ENCODE assay signal across 18 cellular contexts in the genomic region with DNA sequence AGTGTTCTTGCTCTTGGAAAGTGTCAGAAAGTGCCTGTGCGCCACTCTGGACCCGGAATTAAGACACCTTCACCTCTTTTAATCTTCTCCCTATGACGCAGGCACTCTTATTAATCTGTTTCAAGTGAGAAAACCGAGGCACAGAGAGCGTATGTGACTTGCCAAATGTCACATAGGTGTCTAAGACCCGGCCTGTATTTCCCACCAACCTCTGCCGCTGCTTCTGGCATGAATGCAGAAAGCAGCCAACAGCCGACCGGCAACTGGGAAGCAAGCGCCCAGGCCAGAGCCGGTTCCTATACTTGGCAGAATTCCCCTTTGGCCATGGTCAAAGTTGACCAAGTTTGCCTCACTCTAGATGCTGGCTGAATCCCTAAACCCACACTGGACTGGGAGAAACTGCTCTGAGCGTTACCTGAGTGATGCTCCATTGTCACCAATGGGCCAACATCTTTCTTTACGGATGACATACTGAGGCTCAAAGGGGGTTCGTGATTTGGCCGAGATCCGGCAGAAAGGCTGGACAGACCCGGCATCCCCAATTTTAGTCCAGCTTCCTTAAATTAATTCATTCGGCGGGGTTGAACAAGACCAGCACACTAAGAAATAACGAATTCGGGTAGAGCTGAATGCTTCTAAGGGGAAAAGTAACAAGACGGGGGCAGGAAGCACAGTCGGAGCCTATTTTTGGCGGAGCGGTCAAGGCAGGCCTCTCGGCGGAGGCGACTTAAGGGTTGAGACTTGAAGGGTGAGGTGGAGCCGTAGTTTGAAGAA. TPM values are rescaled to one million over a fixed set of nuclear protein-coding genes. Genes with fewer than 3 reads are reported as not detected.
DNase-seq lines count a peak whose midpoint lies in the region; ATAC-seq, FAIRE-seq and TF ChIP-seq lines count a peak whose summit lies in the region.
"Had no signal": no experiment of that assay in that cellular context is flagged by ENCODE, and none has a peak within 500 bp of the region (broad histone marks: within the 10 kb centered on the region; RNA-seq: fewer than 3 reads in every experiment).

No MANE protein-coding gene starts in this region.

- H3K36me3 ChIP-seq in iPS-18a (ENCODE audit: control insufficient read depth, low read depth, low read length) (no peaks in the 10 kb centered on the region), smooth muscle cell (ENCODE audit: low read depth) (no peaks in the 10 kb centered on the region)

- ATAC-seq in activated T-helper 17 cell treated with anti-CD3 and anti-CD28 coated beads, Interleukin-2, amount 50 U/mL, for 72 hours (replicated peaks): no peak
- ATAC-seq in GM18861 (IDR thresholded peaks at IDR 0.05; ENCODE audit: unreplicated experiment): no peak
- ATAC-seq: left lobe of liver, psoas muscle, T-cell had no signal

- H3K4me2 ChIP-seq in smooth muscle cell: peak overlapping the region; percentile 80

- H3K27ac ChIP-seq in iPS-18a (ENCODE audit: low read length): no peak overlapping the region
- no peak overlapping the region for H3K27ac ChIP-seq in smooth muscle cell (ENCODE audit: low read depth)
- H3K27ac ChIP-seq: dorsolateral prefrontal cortex, psoas muscle had no signal

- no peak overlapping the region for H3K4me3 Mint-ChIP-seq in activated naive CD8-positive, alpha-beta T cell
- H3K4me3 Mint-ChIP-seq in activated naive CD8-positive, alpha-beta T cell treated with anti-CD3 and anti-CD28 coated beads for 36 hours: no peak overlapping the region
- H3K4me3 Mint-ChIP-seq in activated T-helper 17 cell treated with anti-CD3 and anti-CD28 coated beads, Interleukin-2, amount 50 U/mL, for 72 hours: peak overlapping the region; percentile 14
- H3K4me3 Mint-ChIP-seq: T-cell had no signal

- H3K4me1 ChIP-seq in iPS-18a (ENCODE audit: control insufficient read depth, low read depth, low read length) (peaks cover 21% of the 10 kb centered on the region), smooth muscle cell (ENCODE audit: low read depth) (peaks cover 12% of the 10 kb centered on the region)

- peaks cover 100% of the 10 kb centered on the region for H3K27me3 ChIP-seq in iPS-18a (ENCODE audit: control insufficient read depth, insufficient read depth, low read length)
- peaks cover 97% of the 10 kb centered on the region for H3K27me3 ChIP-seq in smooth muscle cell (ENCODE audit: low read depth)

- FAIRE-seq in H54 (lab: Jason Lieb, UNC): no peak
- FAIRE-seq: bronchial epithelial cell had no signal

- TF ChIP-seq POLR2A in H54 (IDR thresholded peaks at IDR 0.05; ENCODE audit: low read depth, low read length): no peak

- H3K9me3 ChIP-seq in iPS-18a (ENCODE audit: control insufficient read depth, low read depth, low read length): no peaks in the 10 kb centered on the region
- no peaks in the 10 kb centered on the region for H3K9me3 ChIP-seq in smooth muscle cell (replicated peaks; ENCODE audit: low read depth)
- H3K9me3 ChIP-seq: psoas muscle had no signal

- peak overlapping the region; percentile 9 for H3K4me3 ChIP-seq in iPS-18a (ENCODE audit: low read length)
- H3K4me3 ChIP-seq in smooth muscle cell: peak overlapping the region; percentile 8
- H3K4me3 ChIP-seq: psoas muscle had no signal

- H3K27ac Mint-ChIP-seq in activated naive CD8-positive, alpha-beta T cell: peak overlapping the region; percentile 22
- no peak overlapping the region for H3K27ac Mint-ChIP-seq in activated naive CD8-positive, alpha-beta T cell treated with anti-CD3 and anti-CD28 coated beads for 36 hours
- no peak overlapping the region for H3K27ac Mint-ChIP-seq in activated T-helper 17 cell treated with anti-CD3 and anti-CD28 coated beads, Interleukin-2, amount 50 U/mL, for 72 hours
- H3K27ac Mint-ChIP-seq: T-cell had no signal

- H3K9me3 Mint-ChIP-seq in activated naive CD8-positive, alpha-beta T cell (ENCODE audit: low read depth): no peaks in the 10 kb centered on the region
- no peaks in the 10 kb centered on the region for H3K9me3 Mint-ChIP-seq in activated naive CD8-positive, alpha-beta T cell treated with anti-CD3 and anti-CD28 coated beads for 36 hours
- no peaks in the 10 kb centered on the region for H3K9me3 Mint-ChIP-seq in activated T-helper 17 cell treated with anti-CD3 and anti-CD28 coated beads, Interleukin-2, amount 50 U/mL, for 72 hours
- H3K9me3 Mint-ChIP-seq: T-cell had no signal

- no peaks in the 10 kb centered on the region for H3K36me3 Mint-ChIP-seq in activated naive CD8-positive, alpha-beta T cell
- no peaks in the 10 kb centered on the region for H3K36me3 Mint-ChIP-seq in activated naive CD8-positive, alpha-beta T cell treated with anti-CD3 and anti-CD28 coated beads for 36 hours
- peaks cover 9% of the 10 kb centered on the region for H3K36me3 Mint-ChIP-seq in activated T-helper 17 cell treated with anti-CD3 and anti-CD28 coated beads, Interleukin-2, amount 50 U/mL, for 72 hours (ENCODE audit: low read depth)
- H3K36me3 Mint-ChIP-seq: CD8-positive, alpha-beta memory T cell; T-cell had no signal

- H4K20me1 ChIP-seq in smooth muscle cell (ENCODE audit: low read depth): no peaks in the 10 kb centered on the region

- peaks cover 60% of the 10 kb centered on the region for H3K27me3 Mint-ChIP-seq in activated naive CD8-positive, alpha-beta T cell
- peaks cover 42% of the 10 kb centered on the region for H3K27me3 Mint-ChIP-seq in activated naive CD8-positive, alpha-beta T cell treated with anti-CD3 and anti-CD28 coated beads for 36 hours
- H3K27me3 Mint-ChIP-seq in activated T-helper 17 cell treated with anti-CD3 and anti-CD28 coated beads, Interleukin-2, amount 50 U/mL, for 72 hours: peaks cover 67% of the 10 kb centered on the region

- peaks cover 6% of the 10 kb centered on the region for H3F3A ChIP-seq in smooth muscle cell (ENCODE audit: low read depth)

- 15% methylated on average over 29 of the region's 29 CpGs for WGBS in smooth muscle cell (ENCODE audit: low lambda C conversion rate)

- DNase-seq in activated naive CD8-positive, alpha-beta T cell treated with anti-CD3 and anti-CD28 coated beads for 36 hours: no peak
- DNase-seq in smooth muscle cell (lab: John Stamatoyannopoulos, UW; ENCODE audit: unreplicated experiment) (no peak), H54 (ENCODE audit: insufficient read length, low spot score) (no peak), NAMALWA (ENCODE audit: low spot score) (no peak)
- DNase-seq: activated naive CD4-positive, alpha-beta T cell treated with anti-CD3 and anti-CD28 coated beads, Interleukin-2, amount 50 U/mL, for 16 hours; CD8-positive, alpha-beta memory T cell; hippocampal formation; NCI-H1436; NCI-H226; psoas muscle; T-cell had no signal

- peak overlapping the region; percentile 33 for H2AFZ ChIP-seq in smooth muscle cell (ENCODE audit: low read depth)

- TF ChIP-seq CTCF in smooth muscle cell (IDR thresholded peaks at IDR 0.05; ENCODE audit: borderline replicate concordance, insufficient read depth, poor library complexity, severe bottlenecking): no peak

- peaks cover 27% of the 10 kb centered on the region for H3K4me1 Mint-ChIP-seq in activated naive CD8-positive, alpha-beta T cell (ENCODE audit: low read depth)
- peaks cover 27% of the 10 kb centered on the region for H3K4me1 Mint-ChIP-seq in activated naive CD8-positive, alpha-beta T cell treated with anti-CD3 and anti-CD28 coated beads for 36 hours
- H3K4me1 Mint-ChIP-seq in activated T-helper 17 cell treated with anti-CD3 and anti-CD28 coated beads, Interleukin-2, amount 50 U/mL, for 72 hours: peaks cover 8% of the 10 kb centered on the region

- no peak overlapping the region for H3K9ac ChIP-seq in iPS-18a (ENCODE audit: low read length)
- H3K9ac ChIP-seq in smooth muscle cell (ENCODE audit: low read depth): no peak overlapping the region

- no peaks in the 10 kb centered on the region for H3K79me2 ChIP-seq in smooth muscle cell (ENCODE audit: low read depth)

RNA-seq across cellular contexts. Expression of gene MSX1, which starts 11.2 kb away (rescaled TPM):
- total RNA-seq in activated naive CD8-positive, alpha-beta T cell treated with anti-CD3 and anti-CD28 coated beads for 36 hours: under 1 TPM; 0.10 to 0.14 TPM
- not detected for total RNA-seq in activated T-helper 17 cell treated with anti-CD3 and anti-CD28 coated beads, Interleukin-2, amount 50 U/mL, for 72 hours
- 13.4 and 15.5 TPM in 2 replicates for total RNA-seq in smooth muscle cell
- polyA plus RNA-seq in smooth muscle cell: 27.5 and 34.1 TPM in 2 replicates
- total RNA-seq: T-cell had no signal
- polyA plus RNA-seq: CD8-positive, alpha-beta memory T cell had no signal

Comparison
In these comparisons a context has a peak if more than half of its experiments do, and no peak if none do; other contexts are left out.
1. RNA of gene MSX1, which starts 11.2 kb away (total RNA-seq): 13.4 to 15.5 TPM in smooth muscle cell; 0.10 to 0.14 TPM in activated naive CD8-positive, alpha-beta T cell treated with anti-CD3 and anti-CD28 coated beads for 36 hours and not detected in activated T-helper 17 cell treated with anti-CD3 and anti-CD28 coated beads, Interleukin-2, amount 50 U/mL, for 72 hours; every median in the first group is over 10 times any median in the second.